In genomic region chr18:71189581-71189980, GRCh38 we compare ENCODE assay signal across 16 cellular contexts.
A peak's percentile ranks its signal among the peaks of the same experiment; 100 is the strongest.
DNase-seq lines count a peak whose midpoint lies in the region; TF ChIP-seq lines count a peak whose summit lies in the region.
"Had no signal": no experiment of that assay in that cellular context is flagged by ENCODE, and none has a peak within 500 bp of the region (broad histone marks: within the 10 kb centered on the region; RNA-seq: fewer than 3 reads in every experiment).

No MANE protein-coding gene starts in this region.

- DNase-seq in globus pallidus (ENCODE audit: low spot score) (peak; percentile 70), medulla oblongata (ENCODE audit: extremely low spot score) (peak; percentile 57), substantia nigra (lab: John Stamatoyannopoulos, UW) (peak in 6 of 49 donors; percentile 1 to 13 (median 4)), NCI-H1417 (lab: John Stamatoyannopoulos, UW) (no peak), Peyer's patch (no peak)
- DNase-seq in activated naive CD4-positive, alpha-beta T cell (lab: John Stamatoyannopoulos, UW): no peak
- DNase-seq in effector CD8-positive, alpha-beta T cell (lab: John Stamatoyannopoulos, UW): no peak
- DNase-seq: 8988T, DMS153, DMS79, GDM1, HCEC 1CT, IMR-90 had no signal

- no peaks in the 10 kb centered on the region for H3K4me1 ChIP-seq in Peyer's patch
- H3K4me1 ChIP-seq: BLaER1 treated with 17β-estradiol and CSF1 and Interleukin-3, amounts not matched to agents 10 nM and 100 nM had no signal

- no peaks in the 10 kb centered on the region for H3K27me3 ChIP-seq in Peyer's patch
- H3K27me3 ChIP-seq: BLaER1 treated with 17β-estradiol and CSF1 and Interleukin-3, amounts not matched to agents 10 nM and 100 nM had no signal

- no peaks in the 10 kb centered on the region for H3K36me3 ChIP-seq in Peyer's patch
- H3K36me3 ChIP-seq: BLaER1 treated with 17β-estradiol and CSF1 and Interleukin-3, amounts not matched to agents 10 nM and 100 nM had no signal

- no peak for TF ChIP-seq CTCF in Peyer's patch (IDR thresholded peaks at IDR 0.05)

- H3K27ac ChIP-seq in angular gyrus (ENCODE audit: low read depth, low read length) (peak overlapping the region; percentile 54), substantia nigra (ENCODE audit: low read depth, low read length, poor library complexity, severe bottlenecking) (peak overlapping the region; percentile 39), Peyer's patch (no peak overlapping the region)
- H3K27ac ChIP-seq: BLaER1 treated with 17β-estradiol and CSF1 and Interleukin-3, amounts not matched to agents 10 nM and 100 nM had no signal

- TF ChIP-seq POLR2A in Peyer's patch (IDR thresholded peaks at IDR 0.05): no peak

- no peak overlapping the region for H3K4me3 ChIP-seq in Peyer's patch
- H3K4me3 ChIP-seq: BLaER1 treated with 17β-estradiol and CSF1 and Interleukin-3, amounts not matched to agents 10 nM and 100 nM; GM23338 had no signal

- H3K9me3 ChIP-seq in Peyer's patch: no peaks in the 10 kb centered on the region
- H3K9me3 ChIP-seq: BLaER1 treated with 17β-estradiol and CSF1 and Interleukin-3, amounts not matched to agents 10 nM and 100 nM had no signal

Comparison
In these comparisons a context has a peak if more than half of its experiments do, and no peak if none do; other contexts are left out.
1. H3K27ac ChIP-seq: peak in angular gyrus (single experiment) and substantia nigra (single experiment); none in Peyer's patch (0 of 4).
2. DNase-seq: peak in globus pallidus (single experiment) and medulla oblongata (single experiment); none in activated naive CD4-positive, alpha-beta T cell (0 of 4), NCI-H1417 (0 of 3), Peyer's patch (0 of 3) and effector CD8-positive, alpha-beta T cell (single experiment).